9 cellular contexts compared by ENCODE assay signal in the genomic region with DNA sequence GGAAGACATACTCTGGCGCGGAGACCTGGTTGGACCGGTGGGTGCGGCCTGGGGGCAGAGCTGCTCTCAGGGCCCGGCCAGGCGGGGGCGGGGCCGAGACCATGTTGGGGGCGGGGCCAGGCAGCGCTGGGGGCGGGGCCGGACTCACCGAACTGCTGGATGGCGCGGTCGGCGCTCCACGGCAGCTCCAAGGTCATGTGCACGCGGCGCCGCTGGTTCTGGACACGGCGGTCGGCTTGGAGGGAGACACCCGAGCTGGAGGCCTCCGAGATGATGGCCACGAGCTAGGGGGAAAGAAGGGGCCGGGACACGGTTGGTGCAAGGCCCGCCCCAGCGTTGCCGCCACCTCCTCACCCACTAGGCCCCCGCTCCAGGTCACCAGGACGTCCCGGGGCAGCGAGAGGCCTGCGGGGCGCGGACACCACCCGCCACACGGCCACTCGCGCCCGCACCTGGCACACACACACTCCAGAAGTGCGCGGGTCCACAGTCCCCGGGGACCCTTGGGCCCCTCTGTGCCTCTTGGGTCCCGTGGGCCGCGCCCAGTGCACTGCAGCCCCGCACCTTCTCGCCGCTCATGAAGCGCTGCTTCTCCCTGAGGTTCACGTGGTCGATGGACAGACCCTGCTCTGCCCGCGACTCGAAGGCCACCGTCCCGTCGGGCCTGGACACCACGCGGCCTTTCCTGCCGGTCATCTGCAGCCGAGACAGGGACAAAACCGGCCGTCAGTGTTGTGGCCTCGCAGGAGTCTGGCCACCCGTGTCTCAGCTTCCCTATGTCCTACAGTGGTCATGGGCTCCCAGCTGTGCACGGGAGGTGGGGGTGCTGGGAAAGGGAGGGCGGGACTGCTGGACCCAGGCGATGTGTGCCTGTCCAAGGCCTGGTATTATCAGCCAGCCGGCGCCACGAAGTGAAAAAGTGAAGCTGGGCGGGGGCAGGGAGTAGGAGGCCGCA. TPM values are rescaled to one million over a fixed set of nuclear protein-coding genes. Genes with fewer than 3 reads are reported as not detected.
DNase-seq lines count a peak whose midpoint lies in the region; ATAC-seq and TF ChIP-seq lines count a peak whose summit lies in the region.
"Had no signal": no experiment of that assay in that cellular context is flagged by ENCODE, and none has a peak within 500 bp of the region (broad histone marks: within the 10 kb centered on the region; RNA-seq: fewer than 3 reads in every experiment).

No MANE protein-coding gene starts in this region.

- H3K9me2 ChIP-seq in hepatocyte (replicated peaks; ENCODE audit: insufficient read depth) = no peaks in the 10 kb centered on the region

- POLR2A ChIA-PET in CD4-positive, alpha-beta memory T cell (lab: Charles Lee; ENCODE audit: partially characterized antibody) = interaction anchor here (0.6 to 2.9 kb wide), 21 partner anchors 8 to 157 kb away, joined by 3 to 26 read pairs (median 5); partner anchors contain the start of genes ARHGAP45, CIRBP, GPX4 and POLR2E

- ATAC-seq in sciatic nerve (peak; percentile 61), GM19035 (IDR thresholded peaks at IDR 0.05; ENCODE audit: unreplicated experiment) (no peak)

- no peak overlapping the region for H3K4me3 ChIP-seq in CD4-positive, alpha-beta memory T cell (ENCODE audit: low read length in 2 of 2)
- no peak overlapping the region for H3K4me3 ChIP-seq in hepatocyte

- no peak overlapping the region for H3K4me2 ChIP-seq in hepatocyte

- peaks cover 34% of the 10 kb centered on the region for H3K36me3 ChIP-seq in CD4-positive, alpha-beta memory T cell (ENCODE audit: insufficient read depth, low read length)
- H3K36me3 ChIP-seq in hepatocyte (replicated peaks; ENCODE audit: insufficient read depth, low read depth) = no peaks in the 10 kb centered on the region

- no peaks in the 10 kb centered on the region for H3K27me3 ChIP-seq in CD4-positive, alpha-beta memory T cell (ENCODE audit: insufficient read depth, low read length)
- no peaks in the 10 kb centered on the region for H3K27me3 ChIP-seq in hepatocyte

- no peaks in the 10 kb centered on the region for H4K20me1 ChIP-seq in hepatocyte (ENCODE audit: insufficient read depth, poor library complexity, severe bottlenecking)

- no peaks in the 10 kb centered on the region for H3K9me3 Mint-ChIP-seq in CD4-positive, alpha-beta memory T cell
- H3K9me3 Mint-ChIP-seq: activated naive CD8-positive, alpha-beta T cell treated with anti-CD3 and anti-CD28 coated beads, Interleukin-2, amount 10 ng/mL, durations not matched to agents 7 days and 5 days had no signal

- peaks cover 0 to 15% of the 10 kb centered on the region in 2 donors for H3K36me3 Mint-ChIP-seq in CD4-positive, alpha-beta memory T cell
- H3K36me3 Mint-ChIP-seq: activated naive CD8-positive, alpha-beta T cell treated with anti-CD3 and anti-CD28 coated beads, Interleukin-2, amount 10 ng/mL, durations not matched to agents 7 days and 5 days had no signal

- no peak overlapping the region for H3K4me3 Mint-ChIP-seq in CD4-positive, alpha-beta memory T cell
- H3K4me3 Mint-ChIP-seq: activated naive CD8-positive, alpha-beta T cell treated with anti-CD3 and anti-CD28 coated beads, Interleukin-2, amount 10 ng/mL, durations not matched to agents 7 days and 5 days had no signal

- no peak overlapping the region for H2AFZ ChIP-seq in hepatocyte

- peak in 1 of 5 donors; percentile 37 for DNase-seq in CD4-positive, alpha-beta memory T cell
- DNase-seq in hepatocyte (ENCODE audit: low spot score) (no peak), sciatic nerve (ENCODE audit: low spot score) (no peak), NCI-H146 treated with DMSO at 0.1 percent for 48 hours (lab: John Stamatoyannopoulos, UW; ENCODE audit: unreplicated experiment) (no peak), SKM-1 treated with dmso at 0.1 percent for 144 hours (lab: John Stamatoyannopoulos, UW; ENCODE audit: unreplicated experiment) (no peak)
- no peak for DNase-seq in stimulated activated naive CD4-positive, alpha-beta T cell (lab: John Stamatoyannopoulos, UW)

- H3K79me2 ChIP-seq in hepatocyte = no peaks in the 10 kb centered on the region

- no peak for TF ChIP-seq CTCF in hepatocyte (IDR thresholded peaks at IDR 0.05; ENCODE audit: poor library complexity)

- peak overlapping the region in 2 of 7 donors; percentile 24 to 65 for H3K27ac Mint-ChIP-seq in CD4-positive, alpha-beta memory T cell
- H3K27ac Mint-ChIP-seq: activated naive CD8-positive, alpha-beta T cell treated with anti-CD3 and anti-CD28 coated beads, Interleukin-2, amount 10 ng/mL, durations not matched to agents 7 days and 5 days had no signal

- 90% methylated on average over 35 of the region's 79 CpGs for WGBS in hepatocyte (ENCODE audit: low lambda C conversion rate, missing lambda C conversion rate)

- intact Hi-C loops in CD4-positive, alpha-beta memory T cell (cut with micrococcal nuclease) = loop anchor here (1.0 to 5.0 kb wide), 2 partner anchors 20 to 80 kb away; no protein-coding TSS in a partner anchor
- intact Hi-C loops in sciatic nerve (cut with DNase I) = loop anchor here (5.0 kb wide), 1 partner anchor 80 kb away; no protein-coding TSS in a partner anchor

- H3K4me1 Mint-ChIP-seq in CD4-positive, alpha-beta memory T cell = no peaks in the 10 kb centered on the region
- H3K4me1 Mint-ChIP-seq: activated naive CD8-positive, alpha-beta T cell treated with anti-CD3 and anti-CD28 coated beads, Interleukin-2, amount 10 ng/mL, durations not matched to agents 7 days and 5 days had no signal

- no peaks in the 10 kb centered on the region for H3K9me3 ChIP-seq in CD4-positive, alpha-beta memory T cell (ENCODE audit: control insufficient read depth in 1 of 2, low read length in 2 of 2)
- no peaks in the 10 kb centered on the region for H3K9me3 ChIP-seq in hepatocyte (ENCODE audit: low read depth)

- H3K27me3 Mint-ChIP-seq in CD4-positive, alpha-beta memory T cell = no peaks in the 10 kb centered on the region
- H3K27me3 Mint-ChIP-seq: activated naive CD8-positive, alpha-beta T cell treated with anti-CD3 and anti-CD28 coated beads, Interleukin-2, amount 10 ng/mL, durations not matched to agents 7 days and 5 days had no signal

- peak overlapping the region; percentile 35 for H3K27ac ChIP-seq in CD4-positive, alpha-beta memory T cell (ENCODE audit: low read depth, low read length)
- H3K27ac ChIP-seq in angular gyrus (ENCODE audit: low read depth, low read length) (peak overlapping the region; percentile 88), hepatocyte (peak overlapping the region; percentile 12)

- H3K4me1 ChIP-seq in CD4-positive, alpha-beta memory T cell (ENCODE audit: insufficient read depth, low read length) = peaks cover 6% of the 10 kb centered on the region
- H3K4me1 ChIP-seq in hepatocyte (ENCODE audit: insufficient read depth) = peaks cover 4% of the 10 kb centered on the region

- CTCF ChIA-PET in CD4-positive, alpha-beta memory T cell (lab: Charles Lee; ENCODE audit: partially characterized antibody) = interaction anchor here (0.9 to 2.8 kb wide), 11 partner anchors 11 to 132 kb away, joined by 3 to 45 read pairs (median 4); no protein-coding TSS in a partner anchor

RNA-seq across cellular contexts. Expression of gene GPX4, which starts 8.7 kb away (rescaled TPM):
- total RNA-seq in CD4-positive, alpha-beta memory T cell = 100 to 1,000 TPM; 210 to 220 TPM
- 100 to 1,000 TPM; 399 to 406 TPM for polyA plus RNA-seq in CD4-positive, alpha-beta memory T cell
- 524 and 539 TPM in 2 replicates for total RNA-seq in hepatocyte
- polyA plus RNA-seq in hepatocyte = 729 and 735 TPM in 2 replicates
- total RNA-seq in sciatic nerve = 239 TPM

RNA-seq across cellular contexts. Expression of gene POLR2E, which starts 17.4 kb away (rescaled TPM):
- total RNA-seq in CD4-positive, alpha-beta memory T cell = 10 to 100 TPM; 76.0 to 80.0 TPM
- 100 to 1,000 TPM; 167 to 197 TPM for polyA plus RNA-seq in CD4-positive, alpha-beta memory T cell
- total RNA-seq in hepatocyte (126 and 170 TPM in 2 replicates), sciatic nerve (99.8 TPM)
- 326 and 328 TPM in 2 replicates for polyA plus RNA-seq in hepatocyte

RNA-seq across cellular contexts. Expression of gene ARHGAP45, which starts 45.6 kb away (rescaled TPM):
- total RNA-seq in CD4-positive, alpha-beta memory T cell = 100 to 1,000 TPM; 834 to 836 TPM
- 100 to 1,000 TPM; 222 to 501 TPM for polyA plus RNA-seq in CD4-positive, alpha-beta memory T cell
- total RNA-seq in hepatocyte = 11.0 and 12.9 TPM in 2 replicates
- 16.0 and 18.3 TPM in 2 replicates for polyA plus RNA-seq in hepatocyte
- 26.2 TPM for total RNA-seq in sciatic nerve

Comparison
In these comparisons a context has a peak if more than half of its experiments do, and no peak if none do; other contexts are left out.
1. H3K27ac ChIP-seq: peak in every context shown above with its lines; median percentile 88 in angular gyrus; 35 in CD4-positive, alpha-beta memory T cell; 12 in hepatocyte.
2. RNA of gene ARHGAP45, which starts 45.6 kb away (total RNA-seq): 834 to 836 TPM in CD4-positive, alpha-beta memory T cell; 26.2 TPM in sciatic nerve (single experiment) and 11.0 to 12.9 TPM in hepatocyte; every median in the first group is over 10 times any median in the second.